ENCODE assay signal across 11 cellular contexts in genomic region chr17:71438631-71439146, GRCh38.
DNase-seq lines count a peak whose midpoint lies in the region; ATAC-seq, FAIRE-seq and TF ChIP-seq lines count a peak whose summit lies in the region.
"Had no signal": no experiment of that assay in that cellular context is flagged by ENCODE, and none has a peak within 500 bp of the region (broad histone marks: within the 10 kb centered on the region; RNA-seq: fewer than 3 reads in every experiment).

No MANE protein-coding gene starts in this region.

- no peaks in the 10 kb centered on the region for H3K4me1 Mint-ChIP-seq in activated CD8-positive, alpha-beta T cell treated with anti-CD3 and anti-CD28 coated beads for 36 hours (ENCODE audit: low read depth)
- H3K4me1 Mint-ChIP-seq in CD8-positive, alpha-beta T cell (ENCODE audit: low read depth), result no peaks in the 10 kb centered on the region
- H3K4me1 Mint-ChIP-seq: activated naive CD4-positive, alpha-beta T cell treated with anti-CD3 and anti-CD28 coated beads, Interleukin-2, amount 50 U/mL, for 24 hours had no signal

- intact Hi-C loops in HepG2 (cut with micrococcal nuclease; ENCODE audit: unreplicated experiment) (no loop called here), right lobe of liver (cut with DNase I) (no loop called here)
- intact Hi-C loops in activated CD8-positive, alpha-beta T cell treated with anti-CD3 and anti-CD28 coated beads for 36 hours (cut with micrococcal nuclease), result no loop called here
- intact Hi-C loops in CD8-positive, alpha-beta T cell (cut with DNase I, micrococcal nuclease), result no loop called here

- H3K27me3 Mint-ChIP-seq in activated CD8-positive, alpha-beta T cell treated with anti-CD3 and anti-CD28 coated beads for 36 hours, result no peaks in the 10 kb centered on the region
- H3K27me3 Mint-ChIP-seq in CD8-positive, alpha-beta T cell (ENCODE audit: low read depth), result no peaks in the 10 kb centered on the region
- H3K27me3 Mint-ChIP-seq: activated naive CD4-positive, alpha-beta T cell treated with anti-CD3 and anti-CD28 coated beads, Interleukin-2, amount 50 U/mL, for 24 hours had no signal

- H3K79me2 ChIP-seq in HepG2 (ENCODE audit: insufficient read depth, low read length), result no peaks in the 10 kb centered on the region

- H3K27ac Mint-ChIP-seq in activated CD8-positive, alpha-beta T cell treated with anti-CD3 and anti-CD28 coated beads for 36 hours, result no peak overlapping the region
- no peak overlapping the region for H3K27ac Mint-ChIP-seq in CD8-positive, alpha-beta T cell
- H3K27ac Mint-ChIP-seq: activated naive CD4-positive, alpha-beta T cell treated with anti-CD3 and anti-CD28 coated beads, Interleukin-2, amount 50 U/mL, for 24 hours had no signal

- TF ChIP-seq EP300 in HepG2 (IDR thresholded peaks at IDR 0.05; ENCODE audit: low read depth in 2 of 2, low read length in 2 of 2), result no peak
- TF ChIP-seq EP300 in HepG2 (CRISPR knock-in tag; IDR thresholded peaks at IDR 0.05; ENCODE audit: borderline replicate concordance), result no peak

- no peak overlapping the region for H3K4me3 ChIP-seq in HepG2 (replicated peaks in 1 of 3; ENCODE audit: insufficient read depth in 1 of 3, low read depth in 2 of 3, low read length in 3 of 3)
- H3K4me3 ChIP-seq in right lobe of liver, result no peak overlapping the region
- no peak overlapping the region for H3K4me3 ChIP-seq in fibroblast of pulmonary artery (replicated peaks; ENCODE audit: low read depth, low read length)
- H3K4me3 ChIP-seq in CD8-positive, alpha-beta T cell (ENCODE audit: low read depth, low read length), result no peak overlapping the region
- H3K4me3 ChIP-seq: BLaER1 treated with 17β-estradiol and CSF1 and Interleukin-3, amounts not matched to agents 10 nM and 100 nM had no signal

- in situ Hi-C loops in HepG2 (cut with HindIII; ENCODE audit: extremely low pct_ligation_motif_present, low pct_unique_long_range_greater_than_20kb), result no loop called here

- DNase-seq in HepG2 (ENCODE audit: low spot score) (peak; percentile 25), right lobe of liver (no peak), NCI-H524 treated with DMSO at 0.1 percent for 48 hours (lab: John Stamatoyannopoulos, UW) (peak; percentile 96), fibroblast of pulmonary artery (ENCODE audit: low read depth) (peak; percentile 85), NCI-H526 (lab: John Stamatoyannopoulos, UW) (no peak)
- no peak for DNase-seq in stimulated activated CD4-positive, alpha-beta T cell treated with anti-CD3 and anti-CD28 coated beads, Interleukin-4, amount 100 ng/mL, for 1 hour
- DNase-seq in activated CD8-positive, alpha-beta T cell treated with anti-CD3 and anti-CD28 coated beads for 36 hours, result no peak
- no peak for DNase-seq in CD8-positive, alpha-beta T cell

- H3K27me3 ChIP-seq in HepG2 (ENCODE audit: control insufficient read depth in 1 of 2, insufficient read depth in 2 of 2, low read length in 2 of 2) (no peaks in the 10 kb centered on the region), right lobe of liver (no peaks in the 10 kb centered on the region)
- no peaks in the 10 kb centered on the region for H3K27me3 ChIP-seq in CD8-positive, alpha-beta T cell (ENCODE audit: insufficient read depth, low read length)
- H3K27me3 ChIP-seq: BLaER1 treated with 17β-estradiol and CSF1 and Interleukin-3, amounts not matched to agents 10 nM and 100 nM had no signal

- no peak for TF ChIP-seq CTCF in HepG2 (CRISPR knock-in tag; IDR thresholded peaks at IDR 0.05)
- TF ChIP-seq CTCF in right lobe of liver (IDR thresholded peaks at IDR 0.05), result no peak
- TF ChIP-seq CTCF in fibroblast of pulmonary artery (IDR thresholded peaks at IDR 0.05; ENCODE audit: low read length, missing control alignments), result no peak
- no peak for TF ChIP-seq CTCF in activated CD8-positive, alpha-beta T cell treated with anti-CD3 and anti-CD28 coated beads for 36 hours (IDR thresholded peaks at IDR 0.05)
- no peak for TF ChIP-seq CTCF in CD8-positive, alpha-beta T cell (IDR thresholded peaks at IDR 0.05)

- no peak overlapping the region for H3K9ac ChIP-seq in HepG2 (ENCODE audit: insufficient read depth, low read depth, low read length)
- H3K9ac ChIP-seq: BLaER1 treated with 17β-estradiol and CSF1 and Interleukin-3, amounts not matched to agents 10 nM and 100 nM had no signal

- peaks cover 2% of the 10 kb centered on the region for H3K9me3 Mint-ChIP-seq in activated CD8-positive, alpha-beta T cell treated with anti-CD3 and anti-CD28 coated beads for 36 hours
- H3K9me3 Mint-ChIP-seq in CD8-positive, alpha-beta T cell, result peaks cover 3% of the 10 kb centered on the region

- WGBS in HepG2 (ENCODE audit: low lambda C conversion rate), result 2% methylated on average over 5 of the region's 5 CpGs
- WGBS in right lobe of liver (ENCODE audit: insufficient coverage, low coverage, low lambda C conversion rate, missing lambda C conversion rate), result 48% methylated on average over 4 of the region's 5 CpGs

- FAIRE-seq in HepG2 (lab: Jason Lieb, UNC), result no peak
- FAIRE-seq: H1 had no signal

- no peaks in the 10 kb centered on the region for H3K36me3 Mint-ChIP-seq in activated CD8-positive, alpha-beta T cell treated with anti-CD3 and anti-CD28 coated beads for 36 hours (ENCODE audit: low read depth)
- no peaks in the 10 kb centered on the region for H3K36me3 Mint-ChIP-seq in CD8-positive, alpha-beta T cell
- H3K36me3 Mint-ChIP-seq: activated naive CD4-positive, alpha-beta T cell treated with anti-CD3 and anti-CD28 coated beads, Interleukin-2, amount 50 U/mL, for 24 hours had no signal

- no peak overlapping the region for H3K4me3 Mint-ChIP-seq in activated CD8-positive, alpha-beta T cell treated with anti-CD3 and anti-CD28 coated beads for 36 hours
- H3K4me3 Mint-ChIP-seq in CD8-positive, alpha-beta T cell, result no peak overlapping the region
- H3K4me3 Mint-ChIP-seq: activated naive CD4-positive, alpha-beta T cell treated with anti-CD3 and anti-CD28 coated beads, Interleukin-2, amount 50 U/mL, for 24 hours had no signal

- H4K20me1 ChIP-seq in HepG2 (ENCODE audit: insufficient read depth, low read length), result no peaks in the 10 kb centered on the region
- H4K20me1 ChIP-seq: BLaER1 treated with 17β-estradiol and CSF1 and Interleukin-3, amounts not matched to agents 10 nM and 100 nM had no signal

- H3K9me3 ChIP-seq in HepG2 (ENCODE audit: low read length) (no peaks in the 10 kb centered on the region), right lobe of liver (no peaks in the 10 kb centered on the region)
- no peaks in the 10 kb centered on the region for H3K9me3 ChIP-seq in CD8-positive, alpha-beta T cell (ENCODE audit: low read length)

- H3K4me1 ChIP-seq in HepG2 (ENCODE audit: insufficient read depth, low read length), result no peaks in the 10 kb centered on the region
- H3K4me1 ChIP-seq in right lobe of liver, result no peaks in the 10 kb centered on the region
- no peaks in the 10 kb centered on the region for H3K4me1 ChIP-seq in CD8-positive, alpha-beta T cell (ENCODE audit: insufficient read depth, low read length)
- H3K4me1 ChIP-seq: BLaER1 treated with 17β-estradiol and CSF1 and Interleukin-3, amounts not matched to agents 10 nM and 100 nM had no signal

- POLR2A ChIA-PET in HepG2 (lab: Yijun Ruan, JAX), result no interaction called here
- POLR2A ChIA-PET in activated CD8-positive, alpha-beta T cell treated with anti-CD3 and anti-CD28 coated beads for 36 hours (lab: Charles Lee), result interaction anchor here (0.5 kb wide), 1 partner anchor 369 kb away, joined by 3 read pairs; no protein-coding TSS in a partner anchor
- POLR2A ChIA-PET in CD8-positive, alpha-beta T cell (lab: Charles Lee), result no interaction called here

- no peak for TF ChIP-seq POLR2A in HepG2 (IDR thresholded peaks at IDR 0.05; ENCODE audit: insufficient read depth in 1 of 2, low read depth in 2 of 2, low read length in 2 of 2)
- TF ChIP-seq POLR2A in right lobe of liver (IDR thresholded peaks at IDR 0.05), result no peak

- ATAC-seq in HepG2 (no peak; the same call in 2 of the 3 replicates), right lobe of liver (no peak)
- no peak for ATAC-seq in activated CD8-positive, alpha-beta T cell treated with anti-CD3 and anti-CD28 coated beads for 36 hours
- ATAC-seq in CD8-positive, alpha-beta T cell, result no peak

- no peak overlapping the region for H3K4me2 ChIP-seq in HepG2 (ENCODE audit: low read depth, low read length)
- H3K4me2 ChIP-seq: BLaER1 treated with 17β-estradiol and CSF1 and Interleukin-3, amounts not matched to agents 10 nM and 100 nM had no signal

- CTCF ChIA-PET in HepG2 (lab: Yijun Ruan, JAX; ENCODE audit: low intra/inter-chr PET ratio, low total read pairs), result no interaction called here
- CTCF ChIA-PET in activated CD8-positive, alpha-beta T cell treated with anti-CD3 and anti-CD28 coated beads for 36 hours (lab: Charles Lee), result no interaction called here
- CTCF ChIA-PET in CD8-positive, alpha-beta T cell (lab: Charles Lee), result no interaction called here

- no peaks in the 10 kb centered on the region for H3K36me3 ChIP-seq in HepG2 (replicated peaks in 1 of 2; ENCODE audit: control insufficient read depth in 1 of 2, insufficient read depth in 2 of 2, low read length in 2 of 2)
- H3K36me3 ChIP-seq in right lobe of liver, result no peaks in the 10 kb centered on the region
- H3K36me3 ChIP-seq in CD8-positive, alpha-beta T cell (ENCODE audit: insufficient read depth, low read length), result no peaks in the 10 kb centered on the region
- H3K36me3 ChIP-seq: BLaER1 treated with 17β-estradiol and CSF1 and Interleukin-3, amounts not matched to agents 10 nM and 100 nM had no signal

- no peak overlapping the region for H2AFZ ChIP-seq in HepG2 (ENCODE audit: low read length)

- no peak for TF ChIP-seq RAD21 in HepG2 (CRISPR knock-in tag; IDR thresholded peaks at IDR 0.05)

- H3K27ac ChIP-seq in HepG2 (ENCODE audit: extremely low read length, insufficient read depth, low read length), result no peak overlapping the region
- no peak overlapping the region for H3K27ac ChIP-seq in right lobe of liver
- H3K27ac ChIP-seq in CD8-positive, alpha-beta T cell (ENCODE audit: low read depth, low read length), result no peak overlapping the region
- H3K27ac ChIP-seq: BLaER1 treated with 17β-estradiol and CSF1 and Interleukin-3, amounts not matched to agents 10 nM and 100 nM had no signal

- BruUV-seq in HepG2 (replicated peaks; lab: Mats Ljungman, UMichigan), result no TSS peak

TF ChIP-seq in HepG2, 621 proteins besides CTCF, POLR2A, EP300 and RAD21 (continues in another document):
- TF ChIP-seq CEBPB (IDR thresholded peaks at IDR 0.05; ENCODE audit: borderline replicate concordance, low read depth, low read length) (peak; percentile 63), FOSL2 (CRISPR knock-in tag; IDR thresholded peaks at IDR 0.05) (peak; percentile 68), CREB1 (IDR thresholded peaks at IDR 0.05) (0 out of 2 replicates have a peak, but pooled peaks have one; percentile 14), CREB1 (CRISPR knock-in tag; IDR thresholded peaks at IDR 0.05) (no peak), PLSCR1 (CRISPR knock-in tag; IDR thresholded peaks at IDR 0.05; ENCODE audit: borderline replicate concordance) (no peak), BHLHE40 (IDR thresholded peaks at IDR 0.05; ENCODE audit: low read length) (0 out of 2 replicates have a peak, but pooled peaks have one; percentile 11)

Comparison
In these comparisons a context has a peak if more than half of its experiments do, and no peak if none do; other contexts are left out.
1. DNase-seq: peak in HepG2 (single experiment), NCI-H524 treated with DMSO at 0.1 percent for 48 hours (single experiment) and fibroblast of pulmonary artery (single experiment); none in right lobe of liver (0 of 3), stimulated activated CD4-positive, alpha-beta T cell treated with anti-CD3 and anti-CD28 coated beads, Interleukin-4, amount 100 ng/mL, for 1 hour (single experiment), NCI-H526 (0 of 2), activated CD8-positive, alpha-beta T cell treated with anti-CD3 and anti-CD28 coated beads for 36 hours (single experiment) and CD8-positive, alpha-beta T cell (0 of 7).